ENCODE assay signal across 8 cellular contexts in the genomic region with DNA sequence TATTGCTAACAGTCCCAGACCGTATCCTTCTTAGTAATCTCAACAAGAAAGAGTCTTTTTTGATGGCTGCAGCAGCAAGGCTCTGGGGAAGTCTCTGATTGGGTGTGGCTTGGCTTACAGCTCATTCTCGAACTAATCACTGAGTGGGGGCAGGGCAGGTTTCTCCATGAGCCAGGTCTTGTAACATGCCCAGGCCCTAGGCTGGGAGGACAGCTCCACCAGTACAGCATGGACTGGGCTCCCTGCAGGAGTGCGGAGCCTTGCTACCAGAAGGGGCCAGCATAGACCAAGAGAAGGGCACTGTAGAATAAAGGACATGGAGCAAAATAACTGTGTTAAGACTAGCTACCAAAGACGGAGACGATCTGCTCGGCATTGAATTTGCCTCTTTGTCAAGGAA. TPM values are rescaled to one million over a fixed set of nuclear protein-coding genes. Genes with fewer than 3 reads are reported as not detected.
DNase-seq lines count a peak whose midpoint lies in the region; ATAC-seq, FAIRE-seq and TF ChIP-seq lines count a peak whose summit lies in the region.

No MANE protein-coding gene starts in this region.

- FAIRE-seq in pancreas (lab: Jason Lieb, UNC) (no peak), GM12892 (lab: Jason Lieb, UNC) (no peak)

- TF ChIP-seq CTCF in pancreas (IDR thresholded peaks at IDR 0.05): no peak

- H3K4me3 ChIP-seq in pancreas: no peak overlapping the region

- no peaks in the 10 kb centered on the region for H3K36me3 ChIP-seq in pancreas

- peaks cover 0 to 9% (median 4%) of the 10 kb centered on the region in 3 donors for H3K4me1 ChIP-seq in pancreas

- peak; percentile 59 for DNase-seq in EL
- peak; percentile 40 for DNase-seq in foreskin melanocyte
- DNase-seq in pancreas: peak in 1 of 6 donors; percentile 46
- no peak for DNase-seq in GM12892 (ENCODE audit: insufficient read length)
- no peak for DNase-seq in activated CD4-positive, alpha-beta T cell treated with anti-CD3 and anti-CD28 coated beads for 4 hours
- DNase-seq in CD1c-positive myeloid dendritic cell (ENCODE audit: extremely low spot score): no peak

- no peaks in the 10 kb centered on the region for H3K27me3 ChIP-seq in pancreas

- no peaks in the 10 kb centered on the region for H3K9me3 ChIP-seq in pancreas

- WGBS in pancreas, 2 donors: 71 to 76% methylated on average over 6 of the region's 6 CpGs

- TF ChIP-seq POLR2A in GM12892 (IDR thresholded peaks at IDR 0.05; ENCODE audit: low read depth, low read length): no peak

- ATAC-seq in SK-N-SH treated with all-trans-retinoic acid at 6 μM for 48 hours (peak; percentile 29; the same call in 2 of the 3 replicates), pancreas (peak in 3 of 4 donors; percentile 41 to 72 (median 59)), GM21737 (IDR thresholded peaks at IDR 0.05; ENCODE audit: unreplicated experiment) (no peak)

- intact Hi-C loops in pancreas (cut with DNase I): no loop called here

- no peak overlapping the region for H3K27ac ChIP-seq in pancreas

TF ChIP-seq in SK-N-SH treated with all-trans-retinoic acid at 6 μM for 48 hours, 23 proteins besides CTCF, POLR2A, EP300 and RAD21:
- TF ChIP-seq, protein P1, sequence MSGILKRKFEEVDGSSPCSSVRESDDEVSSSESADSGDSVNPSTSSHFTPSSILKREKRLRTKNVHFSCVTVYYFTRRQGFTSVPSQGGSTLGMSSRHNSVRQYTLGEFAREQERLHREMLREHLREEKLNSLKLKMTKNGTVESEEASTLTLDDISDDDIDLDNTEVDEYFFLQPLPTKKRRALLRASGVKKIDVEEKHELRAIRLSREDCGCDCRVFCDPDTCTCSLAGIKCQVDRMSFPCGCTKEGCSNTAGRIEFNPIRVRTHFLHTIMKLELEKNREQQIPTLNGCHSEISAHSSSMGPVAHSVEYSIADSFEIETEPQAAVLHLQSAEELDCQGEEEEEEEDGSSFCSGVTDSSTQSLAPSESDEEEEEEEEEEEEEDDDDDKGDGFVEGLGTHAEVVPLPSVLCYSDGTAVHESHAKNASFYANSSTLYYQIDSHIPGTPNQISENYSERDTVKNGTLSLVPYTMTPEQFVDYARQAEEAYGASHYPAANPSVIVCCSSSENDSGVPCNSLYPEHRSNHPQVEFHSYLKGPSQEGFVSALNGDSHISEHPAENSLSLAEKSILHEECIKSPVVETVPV (CRISPR knock-in tag; IDR thresholded peaks at IDR 0.05): no peak
- TF ChIP-seq TCF4 (CRISPR knock-in tag; IDR thresholded peaks at IDR 0.05; ENCODE audit: borderline replicate concordance) (no peak), TOX (CRISPR knock-in tag; IDR thresholded peaks at IDR 0.05; ENCODE audit: borderline replicate concordance) (no peak), RARB (CRISPR knock-in tag; IDR thresholded peaks at IDR 0.05) (no peak), PPARA (CRISPR knock-in tag; IDR thresholded peaks at IDR 0.05; ENCODE audit: borderline replicate concordance) (no peak), OSR1 (CRISPR knock-in tag; IDR thresholded peaks at IDR 0.05) (no peak), ZC3H10 (CRISPR knock-in tag; IDR thresholded peaks at IDR 0.05) (no peak), ZFP30 (CRISPR knock-in tag; IDR thresholded peaks at IDR 0.05) (no peak), ZNF8 (CRISPR knock-in tag; IDR thresholded peaks at IDR 0.05) (no peak)
- TF ChIP-seq, protein P2, sequence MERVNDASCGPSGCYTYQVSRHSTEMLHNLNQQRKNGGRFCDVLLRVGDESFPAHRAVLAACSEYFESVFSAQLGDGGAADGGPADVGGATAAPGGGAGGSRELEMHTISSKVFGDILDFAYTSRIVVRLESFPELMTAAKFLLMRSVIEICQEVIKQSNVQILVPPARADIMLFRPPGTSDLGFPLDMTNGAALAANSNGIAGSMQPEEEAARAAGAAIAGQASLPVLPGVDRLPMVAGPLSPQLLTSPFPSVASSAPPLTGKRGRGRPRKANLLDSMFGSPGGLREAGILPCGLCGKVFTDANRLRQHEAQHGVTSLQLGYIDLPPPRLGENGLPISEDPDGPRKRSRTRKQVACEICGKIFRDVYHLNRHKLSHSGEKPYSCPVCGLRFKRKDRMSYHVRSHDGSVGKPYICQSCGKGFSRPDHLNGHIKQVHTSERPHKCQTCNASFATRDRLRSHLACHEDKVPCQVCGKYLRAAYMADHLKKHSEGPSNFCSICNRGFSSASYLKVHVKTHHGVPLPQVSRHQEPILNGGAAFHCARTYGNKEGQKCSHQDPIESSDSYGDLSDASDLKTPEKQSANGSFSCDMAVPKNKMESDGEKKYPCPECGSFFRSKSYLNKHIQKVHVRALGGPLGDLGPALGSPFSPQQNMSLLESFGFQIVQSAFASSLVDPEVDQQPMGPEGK (CRISPR knock-in tag; IDR thresholded peaks at IDR 0.05; ENCODE audit: borderline replicate concordance): no peak
- TF ChIP-seq, protein P3, sequence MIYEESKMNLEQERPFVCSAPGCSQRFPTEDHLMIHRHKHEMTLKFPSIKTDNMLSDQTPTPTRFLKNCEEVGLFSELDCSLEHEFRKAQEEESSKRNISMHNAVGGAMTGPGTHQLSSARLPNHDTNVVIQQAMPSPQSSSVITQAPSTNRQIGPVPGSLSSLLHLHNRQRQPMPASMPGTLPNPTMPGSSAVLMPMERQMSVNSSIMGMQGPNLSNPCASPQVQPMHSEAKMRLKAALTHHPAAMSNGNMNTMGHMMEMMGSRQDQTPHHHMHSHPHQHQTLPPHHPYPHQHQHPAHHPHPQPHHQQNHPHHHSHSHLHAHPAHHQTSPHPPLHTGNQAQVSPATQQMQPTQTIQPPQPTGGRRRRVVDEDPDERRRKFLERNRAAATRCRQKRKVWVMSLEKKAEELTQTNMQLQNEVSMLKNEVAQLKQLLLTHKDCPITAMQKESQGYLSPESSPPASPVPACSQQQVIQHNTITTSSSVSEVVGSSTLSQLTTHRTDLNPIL (CRISPR knock-in tag; IDR thresholded peaks at IDR 0.05; ENCODE audit: low read depth): no peak

RNA-seq across cellular contexts. Expression of a gene that starts 7.2 kb away (rescaled TPM):
- total RNA-seq in pancreas: 10 to 100 TPM; 13.9 to 56.0 (median 18.0) TPM
- 10 to 100 TPM; 26.4 to 30.4 TPM for polyA plus RNA-seq in pancreas
- 0.13 TPM for polyA plus RNA-seq in GM12892 (2012; ENCODE audit: missing spikeins)

RNA-seq across cellular contexts. Expression of a gene that starts 58.2 kb away (rescaled TPM):
- total RNA-seq in pancreas: 10 to 100 TPM; 27.6 to 57.3 (median 36.8) TPM
- 10 to 100 TPM; 16.2 to 61.9 TPM for polyA plus RNA-seq in pancreas
- 29.4 TPM for polyA plus RNA-seq in GM12892 (2012; ENCODE audit: missing spikeins)

Comparison
In these comparisons a context has a peak if more than half of its experiments do, and no peak if none do; other contexts are left out.
1. DNase-seq: peak in EL (single experiment) and foreskin melanocyte (single experiment); none in GM12892 (single experiment), activated CD4-positive, alpha-beta T cell treated with anti-CD3 and anti-CD28 coated beads for 4 hours (0 of 2) and CD1c-positive myeloid dendritic cell (single experiment).